8 cellular contexts compared by ENCODE assay signal in genomic region chr14:50230601-50231474, GRCh38. TPM values are rescaled to one million over a fixed set of nuclear protein-coding genes. Genes with fewer than 3 reads are reported as not detected.
DNase-seq lines count a peak whose midpoint lies in the region; ATAC-seq and TF ChIP-seq lines count a peak whose summit lies in the region.

No MANE protein-coding gene starts in this region.

- TF ChIP-seq CTCF in adrenal gland (IDR thresholded peaks at IDR 0.05) (no peak), heart left ventricle (IDR thresholded peaks at IDR 0.05) (no peak)

- H3K27ac ChIP-seq in adrenal gland (peak overlapping the region; percentile 89 to 100 (median 92)), heart left ventricle (peak overlapping the region; percentile 93 to 99 (median 98))

- TF ChIP-seq POLR2A in adrenal gland (IDR thresholded peaks at IDR 0.05) (peak in 1 of 2 donors; percentile 15), heart left ventricle (IDR thresholded peaks at IDR 0.05) (no peak)

- H3K9me3 ChIP-seq in adrenal gland (replicated peaks in 1 of 3) (no peaks in the 10 kb centered on the region), heart left ventricle (no peaks in the 10 kb centered on the region)

- DNase-seq in DMS79 (lab: John Stamatoyannopoulos, UW) (peak; percentile 37), HT-29 (ENCODE audit: low spot score) (peak; percentile 55), SK-N-DZ (ENCODE audit: low spot score) (peak; percentile 26), adrenal gland (peak; percentile 52 to 81 (median 64)), heart left ventricle (peak; percentile 64 to 82 (median 68)), pons (ENCODE audit: low spot score) (peak; percentile 59), T-helper 9 cell (no peak)

- H3K36me3 ChIP-seq in adrenal gland (replicated peaks in 1 of 2) = no peaks in the 10 kb centered on the region
- no peaks in the 10 kb centered on the region for H3K36me3 ChIP-seq in heart left ventricle

- intact Hi-C loops in adrenal gland (cut with DNase I) = no loop called here
- intact Hi-C loops in heart left ventricle (cut with DNase I) = loop anchor here in 4 of 10 donors (5.0 kb wide), 4 partner anchors 81 to 369 kb away; partner anchors contain the start of genes DMAC2L (in 3 of the 4), L2HGDH (in 3 of the 4) and VCPKMT (in 2 of the 4)

- H3K4me1 ChIP-seq in adrenal gland (replicated peaks in 1 of 2) (peaks cover 32 to 36% of the 10 kb centered on the region in 2 donors), heart left ventricle (peaks cover 0 to 62% (median 49%) of the 10 kb centered on the region in 12 donors)

- 0 to 1% (median 0%) methylated on average over 11 to 66 of the region's 66 CpGs for whole genome bisulfite sequencing in adrenal gland, 4 donors
- WGBS in heart left ventricle, 4 donors = 0 to 1% (median 0%) methylated on average over 38 to 66 of the region's 66 CpGs

- ATAC-seq in GM21390 (IDR thresholded peaks at IDR 0.05; ENCODE audit: unreplicated experiment) (peak; percentile 33), heart left ventricle (peak in 3 of 4 donors; percentile 34 to 63 (median 47))

- H3K27me3 ChIP-seq in adrenal gland (no peaks in the 10 kb centered on the region), heart left ventricle (no peaks in the 10 kb centered on the region)

- H3K4me3 ChIP-seq in adrenal gland (peak overlapping the region; percentile 33 to 97 (median 67)), heart left ventricle (peak overlapping the region; percentile 67 to 95 (median 80))

RNA-seq across cellular contexts. Expression of gene SOS2, which starts 0.5 kb away (rescaled TPM):
- 2.4 and 5.1 TPM in 2 replicates for total RNA-seq in HT-29 (2014; rRNA removed; shearing (Covaris generic))
- polyA plus RNA-seq in SK-N-DZ (2014; cell fraction: cytosol; rRNA removed) = 15.2 and 15.6 TPM in 2 replicates
- 12.1 and 13.4 TPM in 2 replicates for polyA plus RNA-seq in SK-N-DZ (2014; cell fraction: nucleus; rRNA removed)
- total RNA-seq in adrenal gland (10 to 100 TPM; 17.9 to 36.6 (median 27.8) TPM), heart left ventricle (10 to 100 TPM; 26.4 to 47.3 (median 31.5) TPM)
- polyA plus RNA-seq in adrenal gland (10 to 100 TPM in 1 of 3 donors, 1 to 10 TPM in 2; 6.1 to 39.1 (median 9.6) TPM), heart left ventricle (10 to 100 TPM in 1 of 2 donors, 1 to 10 TPM in 1; 8.8 to 25.9 TPM)
